In genomic region chr4:119212964-119213606, GRCh38 we compare ENCODE assay signal across 1 cellular context.
A peak's percentile ranks its signal among the peaks of the same experiment; 100 is the strongest.
TF ChIP-seq lines count a peak whose summit lies in the region.

No MANE protein-coding gene starts in this region.

TF ChIP-seq in HepG2, 621 proteins besides CTCF, POLR2A, EP300 and RAD21 (continued from another document and continues in another):
- no peak for TF ChIP-seq REL (CRISPR knock-in tag; conservative IDR thresholded peaks at IDR 0.05)
- TF ChIP-seq FOXA3 (CRISPR knock-in tag; IDR thresholded peaks at IDR 0.05): no peak
- no peak for TF ChIP-seq MATR3 (CRISPR knock-in tag; IDR thresholded peaks at IDR 0.05)
- TF ChIP-seq ZFP36 (IDR thresholded peaks at IDR 0.05; ENCODE audit: borderline replicate concordance, low read depth, low read length, partially characterized antibody): no peak
- no peak; the same call in 1 of the 2 replicates for TF ChIP-seq THAP11 (CRISPR knock-in tag; IDR thresholded peaks at IDR 0.05)
- TF ChIP-seq CCDC6 (CRISPR knock-in tag; IDR thresholded peaks at IDR 0.05): no peak
- peak; percentile 42; the same call in 1 of the 2 replicates for TF ChIP-seq ESRRA (CRISPR knock-in tag; IDR thresholded peaks at IDR 0.05; ENCODE audit: low read depth)
- TF ChIP-seq ZNF253 (CRISPR knock-in tag; IDR thresholded peaks at IDR 0.05; ENCODE audit: borderline replicate concordance): no peak
- TF ChIP-seq LBX2 (CRISPR knock-in tag; IDR thresholded peaks at IDR 0.05; ENCODE audit: borderline replicate concordance): peak; percentile 29; the same call in 1 of the 2 replicates
- no peak for TF ChIP-seq FOXK1 (CRISPR knock-in tag; IDR thresholded peaks at IDR 0.05; ENCODE audit: borderline replicate concordance, low read depth)
- no peak for TF ChIP-seq THAP8 (CRISPR knock-in tag; IDR thresholded peaks at IDR 0.05; ENCODE audit: borderline replicate concordance)
- TF ChIP-seq ZNF850 (CRISPR knock-in tag; conservative IDR thresholded peaks at IDR 0.05): no peak
- TF ChIP-seq ZNF331 (CRISPR knock-in tag; IDR thresholded peaks at IDR 0.05): no peak
- TF ChIP-seq PHF21A (CRISPR knock-in tag; IDR thresholded peaks at IDR 0.05): peak; percentile 34; the same call in 1 of the 2 replicates
- TF ChIP-seq NFAT5 (CRISPR knock-in tag; IDR thresholded peaks at IDR 0.05): 0 out of 2 replicates have a peak, but pooled peaks have one; percentile 43
- TF ChIP-seq HDAC1 (CRISPR knock-in tag; IDR thresholded peaks at IDR 0.05): peak; percentile 78
- peak; percentile 47; the same call in 1 of the 2 replicates for TF ChIP-seq ARID5B (CRISPR knock-in tag; IDR thresholded peaks at IDR 0.05)
- no peak for TF ChIP-seq ZNF367 (CRISPR knock-in tag; IDR thresholded peaks at IDR 0.05; ENCODE audit: borderline replicate concordance)
- TF ChIP-seq ZBTB2 (CRISPR knock-in tag; IDR thresholded peaks at IDR 0.05; ENCODE audit: low read depth): 0 out of 2 replicates have a peak, but pooled peaks have one; percentile 61
- no peak; the same call in 1 of the 2 replicates for TF ChIP-seq SP2 (CRISPR knock-in tag; IDR thresholded peaks at IDR 0.05)
- TF ChIP-seq SKIL (CRISPR knock-in tag; IDR thresholded peaks at IDR 0.05; ENCODE audit: borderline replicate concordance): peak; percentile 40; the same call in 1 of the 2 replicates
- TF ChIP-seq ZNF75D (CRISPR knock-in tag; IDR thresholded peaks at IDR 0.05; ENCODE audit: borderline replicate concordance): no peak
- TF ChIP-seq MIER3 (CRISPR knock-in tag; IDR thresholded peaks at IDR 0.05; ENCODE audit: borderline replicate concordance): 0 out of 2 replicates have a peak, but pooled peaks have one; percentile 8
- TF ChIP-seq ZBTB43 (CRISPR knock-in tag; conservative IDR thresholded peaks at IDR 0.05): no peak
- TF ChIP-seq ZSCAN5A (CRISPR knock-in tag; IDR thresholded peaks at IDR 0.05; ENCODE audit: borderline replicate concordance): no peak
- TF ChIP-seq CCAR2 (optimal IDR thresholded peaks at IDR 0.05; ENCODE audit: low read depth, low read length): no peak
- no peak; the same call in 1 of the 2 replicates for TF ChIP-seq ZNF616 (CRISPR knock-in tag; IDR thresholded peaks at IDR 0.05; ENCODE audit: low read depth)
- peak; percentile 15 for TF ChIP-seq YEATS4 (CRISPR knock-in tag; IDR thresholded peaks at IDR 0.05; ENCODE audit: borderline replicate concordance)
- TF ChIP-seq ZNF343 (CRISPR knock-in tag; IDR thresholded peaks at IDR 0.05): peak; percentile 59; the same call in 1 of the 2 replicates
- TF ChIP-seq HBP1 (CRISPR knock-in tag; IDR thresholded peaks at IDR 0.05; ENCODE audit: low read depth): no peak
- no peak for TF ChIP-seq NBN (conservative IDR thresholded peaks at IDR 0.05)
- no peak for TF ChIP-seq TRIM24 (CRISPR knock-in tag; IDR thresholded peaks at IDR 0.05)
- TF ChIP-seq LCORL (IDR thresholded peaks at IDR 0.05): no peak
- peak; percentile 77; the same call in 1 of the 2 replicates for TF ChIP-seq LCORL (CRISPR knock-in tag; IDR thresholded peaks at IDR 0.05)
- no peak; the same call in none of the 2 replicates for TF ChIP-seq FOXC1 (CRISPR knock-in tag; IDR thresholded peaks at IDR 0.05; ENCODE audit: borderline replicate concordance)
- peak; percentile 71; the same call in 1 of the 2 replicates for TF ChIP-seq TBX2 (CRISPR knock-in tag; IDR thresholded peaks at IDR 0.05; ENCODE audit: borderline replicate concordance)
- peak; percentile 81 for TF ChIP-seq NR0B2 (CRISPR knock-in tag; IDR thresholded peaks at IDR 0.05)
